Comparison of ENCODE assay signal across 11 cellular contexts in genomic region chr6:11428351-11428750, GRCh38.
DNase-seq lines count a peak whose midpoint lies in the region; ATAC-seq lines count a peak whose summit lies in the region.
"Had no signal": no experiment of that assay in that cellular context is flagged by ENCODE, and none has a peak within 500 bp of the region (broad histone marks: within the 10 kb centered on the region; RNA-seq: fewer than 3 reads in every experiment).

No MANE protein-coding gene starts in this region.

- H3K36me3 ChIP-seq in adipocyte (ENCODE audit: control insufficient read depth, insufficient read depth, low read length, severe bottlenecking) (no peaks in the 10 kb centered on the region), neuron (ENCODE audit: insufficient read depth, low read length) (no peaks in the 10 kb centered on the region)

- intact Hi-C loops in activated naive CD4-positive, alpha-beta T cell treated with anti-CD3 and anti-CD28 coated beads for 36 hours (cut with micrococcal nuclease), result no loop called here

- H3K4me1 Mint-ChIP-seq in activated naive CD4-positive, alpha-beta T cell treated with anti-CD3 and anti-CD28 coated beads for 36 hours (ENCODE audit: low read depth), result peaks cover 37% of the 10 kb centered on the region

- peak overlapping the region; percentile 35 for H2AFZ ChIP-seq in neuron (ENCODE audit: low read depth, low read length)

- no peaks in the 10 kb centered on the region for H3K9me3 Mint-ChIP-seq in activated naive CD4-positive, alpha-beta T cell treated with anti-CD3 and anti-CD28 coated beads for 36 hours
- H3K9me3 Mint-ChIP-seq: T-cell had no signal

- no peaks in the 10 kb centered on the region for H3K36me3 Mint-ChIP-seq in activated naive CD4-positive, alpha-beta T cell treated with anti-CD3 and anti-CD28 coated beads for 36 hours (ENCODE audit: low read depth)
- H3K36me3 Mint-ChIP-seq: T-cell had no signal

- H3K4me3 ChIP-seq in adipocyte (ENCODE audit: low read length) (peak overlapping the region; percentile 34), neuron (ENCODE audit: low read length) (no peak overlapping the region)

- no peak overlapping the region for H3K4me3 Mint-ChIP-seq in activated naive CD4-positive, alpha-beta T cell treated with anti-CD3 and anti-CD28 coated beads for 36 hours
- H3K4me3 Mint-ChIP-seq: T-cell had no signal

- no peak overlapping the region for H3K27ac Mint-ChIP-seq in activated naive CD4-positive, alpha-beta T cell treated with anti-CD3 and anti-CD28 coated beads for 36 hours
- H3K27ac Mint-ChIP-seq: T-cell had no signal

- ATAC-seq in HG02973 (IDR thresholded peaks at IDR 0.05; ENCODE audit: unreplicated experiment), result peak; percentile 26
- ATAC-seq: T-cell had no signal

- H3K9me3 ChIP-seq in adipocyte (ENCODE audit: control insufficient read depth, low read length) (no peaks in the 10 kb centered on the region), neuron (ENCODE audit: low read length) (no peaks in the 10 kb centered on the region)

- CTCF ChIA-PET in activated naive CD4-positive, alpha-beta T cell treated with anti-CD3 and anti-CD28 coated beads for 36 hours (lab: Charles Lee), result interaction anchor here (0.6 to 1.5 kb wide), 3 partner anchors 68 to 484 kb away, joined by 3 to 4 read pairs (median 3); no protein-coding TSS in a partner anchor

- peaks cover 98% of the 10 kb centered on the region for H3K4me1 ChIP-seq in adipocyte (ENCODE audit: control insufficient read depth, insufficient read depth, low read length)
- peaks cover 11% of the 10 kb centered on the region for H3K4me1 ChIP-seq in neuron (ENCODE audit: insufficient read depth, low read length)

- no peaks in the 10 kb centered on the region for H3K27me3 Mint-ChIP-seq in activated naive CD4-positive, alpha-beta T cell treated with anti-CD3 and anti-CD28 coated beads for 36 hours (ENCODE audit: low read depth)
- H3K27me3 Mint-ChIP-seq: T-cell had no signal

- DNase-seq in Daoy (ENCODE audit: low read depth) (peak; percentile 27), adipocyte (ENCODE audit: low read depth) (no peak), GF-D8 (lab: John Stamatoyannopoulos, UW) (no peak), iPS-NIHi11 (ENCODE audit: low spot score) (no peak)
- no peak for DNase-seq in activated effector memory CD4-positive, alpha-beta T cell treated with anti-CD3 and anti-CD28 coated beads, Interleukin-2, amount 50 U/mL, for 16 hours
- DNase-seq in activated naive CD4-positive, alpha-beta T cell treated with anti-CD3 and anti-CD28 coated beads for 36 hours, result no peak
- DNase-seq: DMS79, occipital lobe, T-cell had no signal

- H3K9ac ChIP-seq in adipocyte (ENCODE audit: low read length), result peak overlapping the region; percentile 78

- no peaks in the 10 kb centered on the region for H3K27me3 ChIP-seq in adipocyte (replicated peaks; ENCODE audit: control insufficient read depth, insufficient read depth, low read length)
- H3K27me3 ChIP-seq in neuron (ENCODE audit: insufficient read depth, low read length), result no peaks in the 10 kb centered on the region
